ENCODE assay signal across 8 cellular contexts in genomic region chr9:129641751-129642585, GRCh38. TPM values are rescaled to one million over a fixed set of nuclear protein-coding genes. Genes with fewer than 3 reads are reported as not detected.
DNase-seq lines count a peak whose midpoint lies in the region; ATAC-seq and TF ChIP-seq lines count a peak whose summit lies in the region.

A gene with protein sequence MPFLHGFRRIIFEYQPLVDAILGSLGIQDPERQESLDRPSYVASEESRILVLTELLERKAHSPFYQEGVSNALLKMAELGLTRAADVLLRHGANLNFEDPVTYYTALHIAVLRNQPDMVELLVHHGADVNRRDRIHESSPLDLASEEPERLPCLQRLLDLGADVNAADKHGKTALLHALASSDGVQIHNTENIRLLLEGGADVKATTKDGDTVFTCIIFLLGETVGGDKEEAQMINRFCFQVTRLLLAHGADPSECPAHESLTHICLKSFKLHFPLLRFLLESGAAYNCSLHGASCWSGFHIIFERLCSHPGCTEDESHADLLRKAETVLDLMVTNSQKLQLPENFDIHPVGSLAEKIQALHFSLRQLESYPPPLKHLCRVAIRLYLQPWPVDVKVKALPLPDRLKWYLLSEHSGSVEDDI (minus strand): TSS chr9:129642151. CDS start chr9:129641999, 152 bp downstream.

- H3K9me3 Mint-ChIP-seq in IgD-negative memory B cell: peaks cover 0 to 4% (median 0%) of the 10 kb centered on the region in 3 donors
- no peaks in the 10 kb centered on the region for H3K9me3 Mint-ChIP-seq in activated T-cell treated with anti-CD3 and anti-CD28 coated beads, Interleukin-2, amount 50 U/mL, for 4 hours

- DNase-seq in DMS53 (lab: John Stamatoyannopoulos, UW) (peak; percentile 97), esophagus muscularis mucosa (ENCODE audit: extremely low spot score) (peak; percentile 99), myocyte (ENCODE audit: low read depth) (peak; percentile 95)
- peak; percentile 88 for DNase-seq in activated T-cell treated with anti-CD3 and anti-CD28 coated beads, Interleukin-2, amount 50 U/mL, for 4 hours
- peak; percentile 93 to 97 for DNase-seq in stimulated activated CD8-positive, alpha-beta memory T cell treated with anti-CD3 and anti-CD28 coated beads, Interleukin-7, amount 100 ng/mL, for 48 hours (ENCODE audit: extremely low read depth in 1 of 2, low read depth in 1 of 2)

- no peak for TF ChIP-seq EP300 in esophagus muscularis mucosa (IDR thresholded peaks at IDR 0.05)

- intact Hi-C loops in esophagus muscularis mucosa (cut with DNase I): loop anchor here (2.0 to 5.0 kb wide), 2 partner anchors 95 to 141 kb away; no protein-coding TSS in a partner anchor

- H3K27me3 ChIP-seq in esophagus muscularis mucosa: no peaks in the 10 kb centered on the region

- H3K36me3 Mint-ChIP-seq in IgD-negative memory B cell: no peaks in the 10 kb centered on the region
- peaks cover 8% of the 10 kb centered on the region for H3K36me3 Mint-ChIP-seq in activated T-cell treated with anti-CD3 and anti-CD28 coated beads, Interleukin-2, amount 50 U/mL, for 4 hours (ENCODE audit: insufficient read depth)

- peak within 1 kb of the TSS; percentile 81 to 91 (median 86) for H3K27ac ChIP-seq in esophagus muscularis mucosa (replicated peaks in 1 of 4)

- peaks cover 23 to 29% (median 28%) of the 10 kb centered on the region in 4 donors for H3K36me3 ChIP-seq in esophagus muscularis mucosa

- H3K4me3 Mint-ChIP-seq in IgD-negative memory B cell: peak within 1 kb of the TSS; percentile 81 to 92 (median 86)
- peak within 1 kb of the TSS; percentile 81 for H3K4me3 Mint-ChIP-seq in activated T-cell treated with anti-CD3 and anti-CD28 coated beads, Interleukin-2, amount 50 U/mL, for 4 hours

- H3K4me1 Mint-ChIP-seq in IgD-negative memory B cell: peaks cover 8 to 12% (median 9%) of the 10 kb centered on the region in 3 donors
- peaks cover 20% of the 10 kb centered on the region for H3K4me1 Mint-ChIP-seq in activated T-cell treated with anti-CD3 and anti-CD28 coated beads, Interleukin-2, amount 50 U/mL, for 4 hours (ENCODE audit: low read depth)

- ATAC-seq in GM21528 (IDR thresholded peaks at IDR 0.05; ENCODE audit: low FRiP score, unreplicated experiment): peak; percentile 80
- ATAC-seq in activated T-cell treated with anti-CD3 and anti-CD28 coated beads, Interleukin-2, amount 50 U/mL, for 4 hours: peak; percentile 88 to 90

- H3K9me3 ChIP-seq in esophagus muscularis mucosa: no peaks in the 10 kb centered on the region

- peak within 1 kb of the TSS; percentile 75 to 96 (median 90) for H3K27ac Mint-ChIP-seq in IgD-negative memory B cell

- peak in 2 of 3 experiments; percentile 100 for TF ChIP-seq CTCF in esophagus muscularis mucosa (IDR thresholded peaks at IDR 0.05)

- H3K4me1 ChIP-seq in esophagus muscularis mucosa: peaks cover 23 to 40% (median 36%) of the 10 kb centered on the region in 4 donors

- WGBS in esophagus muscularis mucosa: 2% methylated on average over 19 of the region's 93 CpGs

- peak within 1 kb of the TSS; percentile 82 to 96 (median 91) for H3K4me3 ChIP-seq in esophagus muscularis mucosa

- no peak for TF ChIP-seq POLR2A in esophagus muscularis mucosa (IDR thresholded peaks at IDR 0.05; ENCODE audit: low read depth)

- H3K27me3 Mint-ChIP-seq in IgD-negative memory B cell: no peaks in the 10 kb centered on the region
- peaks cover 2% of the 10 kb centered on the region for H3K27me3 Mint-ChIP-seq in activated T-cell treated with anti-CD3 and anti-CD28 coated beads, Interleukin-2, amount 50 U/mL, for 4 hours (ENCODE audit: low read depth)

TF ChIP-seq in PFSK-1, 5 proteins besides CTCF, POLR2A, EP300 and RAD21:
- no peak for TF ChIP-seq FOXP2 (optimal IDR thresholded peaks at IDR 0.05; ENCODE audit: borderline replicate concordance, extremely low read depth, extremely low read length, insufficient read depth)
- TF ChIP-seq SIN3A (IDR thresholded peaks at IDR 0.05; ENCODE audit: borderline replicate concordance, insufficient read depth, low read length): peak; percentile 35; the same call in 1 of the 2 replicates
- peak; percentile 72 for TF ChIP-seq POLR2AphosphoS5 (IDR thresholded peaks at IDR 0.05; ENCODE audit: low read depth, low read length)
- TF ChIP-seq, protein P1, sequence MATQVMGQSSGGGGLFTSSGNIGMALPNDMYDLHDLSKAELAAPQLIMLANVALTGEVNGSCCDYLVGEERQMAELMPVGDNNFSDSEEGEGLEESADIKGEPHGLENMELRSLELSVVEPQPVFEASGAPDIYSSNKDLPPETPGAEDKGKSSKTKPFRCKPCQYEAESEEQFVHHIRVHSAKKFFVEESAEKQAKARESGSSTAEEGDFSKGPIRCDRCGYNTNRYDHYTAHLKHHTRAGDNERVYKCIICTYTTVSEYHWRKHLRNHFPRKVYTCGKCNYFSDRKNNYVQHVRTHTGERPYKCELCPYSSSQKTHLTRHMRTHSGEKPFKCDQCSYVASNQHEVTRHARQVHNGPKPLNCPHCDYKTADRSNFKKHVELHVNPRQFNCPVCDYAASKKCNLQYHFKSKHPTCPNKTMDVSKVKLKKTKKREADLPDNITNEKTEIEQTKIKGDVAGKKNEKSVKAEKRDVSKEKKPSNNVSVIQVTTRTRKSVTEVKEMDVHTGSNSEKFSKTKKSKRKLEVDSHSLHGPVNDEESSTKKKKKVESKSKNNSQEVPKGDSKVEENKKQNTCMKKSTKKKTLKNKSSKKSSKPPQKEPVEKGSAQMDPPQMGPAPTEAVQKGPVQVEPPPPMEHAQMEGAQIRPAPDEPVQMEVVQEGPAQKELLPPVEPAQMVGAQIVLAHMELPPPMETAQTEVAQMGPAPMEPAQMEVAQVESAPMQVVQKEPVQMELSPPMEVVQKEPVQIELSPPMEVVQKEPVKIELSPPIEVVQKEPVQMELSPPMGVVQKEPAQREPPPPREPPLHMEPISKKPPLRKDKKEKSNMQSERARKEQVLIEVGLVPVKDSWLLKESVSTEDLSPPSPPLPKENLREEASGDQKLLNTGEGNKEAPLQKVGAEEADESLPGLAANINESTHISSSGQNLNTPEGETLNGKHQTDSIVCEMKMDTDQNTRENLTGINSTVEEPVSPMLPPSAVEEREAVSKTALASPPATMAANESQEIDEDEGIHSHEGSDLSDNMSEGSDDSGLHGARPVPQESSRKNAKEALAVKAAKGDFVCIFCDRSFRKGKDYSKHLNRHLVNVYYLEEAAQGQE (IDR thresholded peaks at IDR 0.05; ENCODE audit: insufficient read depth in 1 of 2, low read depth in 2 of 2, low read length in 2 of 2): peak; percentile 26 to 52; a peak in 1 of 4 replicates
- TF ChIP-seq TAF1 (IDR thresholded peaks at IDR 0.05; ENCODE audit: borderline replicate concordance, insufficient read depth, low read length): 0 out of 2 replicates have a peak, but pooled peaks have one; percentile 61

RNA-seq across cellular contexts. Expression of the gene that starts here (rescaled TPM):
- 27.2 TPM for polyA plus RNA-seq in IgD-negative memory B cell
- polyA plus RNA-seq in PFSK-1 (2012; ENCODE audit: insufficient read length, low read depth): 24.5 TPM
- total RNA-seq in activated T-cell treated with anti-CD3 and anti-CD28 coated beads, Interleukin-2, amount 50 U/mL, for 4 hours: 10 to 100 TPM; 32.1 to 35.3 (median 35.1) TPM
- total RNA-seq in esophagus muscularis mucosa: 10 to 100 TPM; 13.3 to 30.0 (median 22.0) TPM
- total RNA-seq in myocyte: 14.3 and 17.4 TPM in 2 replicates
- 17.6 TPM for polyA plus RNA-seq in myocyte (2012)

Comparison
In these comparisons a context has a peak if more than half of its experiments do, and no peak if none do; other contexts are left out.
1. Peak in every context shown above with its lines: DNase-seq, ATAC-seq, H3K4me3 ChIP-seq and H3K27ac ChIP-seq.